1 cellular context compared by ENCODE assay signal in genomic region chr10:132294561-132295320, GRCh38.
TF ChIP-seq lines count a peak whose summit lies in the region.

No MANE protein-coding gene starts in this region.

TF ChIP-seq in GM12878, 131 proteins besides CTCF, POLR2A, EP300 and RAD21:
- TF ChIP-seq, protein P1, sequence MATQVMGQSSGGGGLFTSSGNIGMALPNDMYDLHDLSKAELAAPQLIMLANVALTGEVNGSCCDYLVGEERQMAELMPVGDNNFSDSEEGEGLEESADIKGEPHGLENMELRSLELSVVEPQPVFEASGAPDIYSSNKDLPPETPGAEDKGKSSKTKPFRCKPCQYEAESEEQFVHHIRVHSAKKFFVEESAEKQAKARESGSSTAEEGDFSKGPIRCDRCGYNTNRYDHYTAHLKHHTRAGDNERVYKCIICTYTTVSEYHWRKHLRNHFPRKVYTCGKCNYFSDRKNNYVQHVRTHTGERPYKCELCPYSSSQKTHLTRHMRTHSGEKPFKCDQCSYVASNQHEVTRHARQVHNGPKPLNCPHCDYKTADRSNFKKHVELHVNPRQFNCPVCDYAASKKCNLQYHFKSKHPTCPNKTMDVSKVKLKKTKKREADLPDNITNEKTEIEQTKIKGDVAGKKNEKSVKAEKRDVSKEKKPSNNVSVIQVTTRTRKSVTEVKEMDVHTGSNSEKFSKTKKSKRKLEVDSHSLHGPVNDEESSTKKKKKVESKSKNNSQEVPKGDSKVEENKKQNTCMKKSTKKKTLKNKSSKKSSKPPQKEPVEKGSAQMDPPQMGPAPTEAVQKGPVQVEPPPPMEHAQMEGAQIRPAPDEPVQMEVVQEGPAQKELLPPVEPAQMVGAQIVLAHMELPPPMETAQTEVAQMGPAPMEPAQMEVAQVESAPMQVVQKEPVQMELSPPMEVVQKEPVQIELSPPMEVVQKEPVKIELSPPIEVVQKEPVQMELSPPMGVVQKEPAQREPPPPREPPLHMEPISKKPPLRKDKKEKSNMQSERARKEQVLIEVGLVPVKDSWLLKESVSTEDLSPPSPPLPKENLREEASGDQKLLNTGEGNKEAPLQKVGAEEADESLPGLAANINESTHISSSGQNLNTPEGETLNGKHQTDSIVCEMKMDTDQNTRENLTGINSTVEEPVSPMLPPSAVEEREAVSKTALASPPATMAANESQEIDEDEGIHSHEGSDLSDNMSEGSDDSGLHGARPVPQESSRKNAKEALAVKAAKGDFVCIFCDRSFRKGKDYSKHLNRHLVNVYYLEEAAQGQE (IDR thresholded peaks at IDR 0.05; ENCODE audit: low read depth, low read length) = peak; percentile 81
- TF ChIP-seq ZNF24 (IDR thresholded peaks at IDR 0.05) = no peak
